ENCODE assay signal across 8 cellular contexts in genomic region chr7:149771199-149771636, GRCh38. TPM values are rescaled to one million over a fixed set of nuclear protein-coding genes. Genes with fewer than 3 reads are reported as not detected.
DNase-seq lines count a peak whose midpoint lies in the region; ATAC-seq and TF ChIP-seq lines count a peak whose summit lies in the region.

No MANE protein-coding gene starts in this region.

- WGBS in liver = 48% methylated on average over 13 of the region's 13 CpGs

- intact Hi-C loops in activated CD4-positive, alpha-beta T cell treated with anti-CD3 and anti-CD28 coated beads for 36 hours (cut with DNase I, micrococcal nuclease) = loop anchor here (1.0 to 2.0 kb wide), 7 partner anchors 56 to 742 kb away; partner anchors contain the start of genes ATP6V0E2 (in 1 of the 2), PDIA4 (in 1 of the 2), ZNF746 (in 1 of the 2) and ZNF862 (in 1 of the 2)

- H3K4me3 Mint-ChIP-seq in activated CD4-positive, alpha-beta T cell treated with anti-CD3 and anti-CD28 coated beads for 36 hours = peak overlapping the region; percentile 59
- H3K4me3 Mint-ChIP-seq in type B pancreatic cell = peak overlapping the region; percentile 73

- H3K4me3 ChIP-seq in liver (ENCODE audit: low read depth in 1 of 3, low read length in 3 of 3) = peak overlapping the region; percentile 24 to 80 (median 50)

- POLR2A ChIA-PET in activated CD4-positive, alpha-beta T cell treated with anti-CD3 and anti-CD28 coated beads for 36 hours (lab: Charles Lee) = no interaction called here

- peaks cover 5 to 22% (median 10%) of the 10 kb centered on the region in 4 donors for H3K4me1 ChIP-seq in liver (ENCODE audit: control insufficient read depth in 4 of 4, insufficient read depth in 4 of 4, low read length in 3 of 4)

- peak; percentile 14 for ATAC-seq in activated CD4-positive, alpha-beta T cell treated with anti-CD3 and anti-CD28 coated beads for 36 hours
- ATAC-seq in HG03520 (IDR thresholded peaks at IDR 0.05; ENCODE audit: unreplicated experiment) (peak; percentile 23), GM21737 (IDR thresholded peaks at IDR 0.05; ENCODE audit: unreplicated experiment) (no peak)

- peak overlapping the region; percentile 22 for H3K27ac ChIP-seq in angular gyrus (ENCODE audit: low read depth, low read length)
- peak overlapping the region in 1 of 2 donors; percentile 12 for H3K27ac ChIP-seq in liver (ENCODE audit: low read depth in 1 of 2, low read length in 2 of 2)

- no peaks in the 10 kb centered on the region for H3K9me3 Mint-ChIP-seq in activated CD4-positive, alpha-beta T cell treated with anti-CD3 and anti-CD28 coated beads for 36 hours (ENCODE audit: low read depth)
- no peaks in the 10 kb centered on the region for H3K9me3 Mint-ChIP-seq in type B pancreatic cell

- no peak overlapping the region for H3K27ac Mint-ChIP-seq in activated CD4-positive, alpha-beta T cell treated with anti-CD3 and anti-CD28 coated beads for 36 hours
- H3K27ac Mint-ChIP-seq in type B pancreatic cell = peak overlapping the region; percentile 29

- peaks cover 0 to 18% (median 11%) of the 10 kb centered on the region in 4 donors for H3K36me3 ChIP-seq in liver (ENCODE audit: control insufficient read depth in 4 of 4, insufficient read depth in 3 of 4, low read depth in 1 of 4, low read length in 3 of 4)

- TF ChIP-seq CTCF in liver (IDR thresholded peaks at IDR 0.05; ENCODE audit: low read depth, low read length, missing input control) (no peak), type B pancreatic cell (conservative IDR thresholded peaks at IDR 0.05) (no peak)

- CTCF ChIA-PET in activated CD4-positive, alpha-beta T cell treated with anti-CD3 and anti-CD28 coated beads for 36 hours (lab: Charles Lee) = interaction anchor here (1.0 to 1.2 kb wide), 2 partner anchors 27 to 510 kb away, joined by 3 read pairs; no protein-coding TSS in a partner anchor

- H3K27me3 Mint-ChIP-seq in activated CD4-positive, alpha-beta T cell treated with anti-CD3 and anti-CD28 coated beads for 36 hours = peaks cover 9% of the 10 kb centered on the region
- peaks cover 38% of the 10 kb centered on the region for H3K27me3 Mint-ChIP-seq in type B pancreatic cell

- no peaks in the 10 kb centered on the region for H3K27me3 ChIP-seq in liver (ENCODE audit: control insufficient read depth in 4 of 4, insufficient read depth in 4 of 4, low read length in 3 of 4)

- TF ChIP-seq RAD21 in liver (IDR thresholded peaks at IDR 0.05) = no peak

- H3K9ac ChIP-seq in liver (ENCODE audit: low read depth in 1 of 2, low read length in 2 of 2) = peak overlapping the region in 1 of 2 donors; percentile 43

- H3K4me1 Mint-ChIP-seq in activated CD4-positive, alpha-beta T cell treated with anti-CD3 and anti-CD28 coated beads for 36 hours = peaks cover 2% of the 10 kb centered on the region
- H3K4me1 Mint-ChIP-seq in type B pancreatic cell (ENCODE audit: unreplicated experiment) = peaks cover 8% of the 10 kb centered on the region

- peak; percentile 26 for DNase-seq in activated CD4-positive, alpha-beta T cell treated with anti-CD3 and anti-CD28 coated beads for 36 hours
- DNase-seq in activated CD4-positive, alpha-beta T cell treated with anti-CD3 and anti-CD28 coated beads for 1 hour = no peak
- peak; percentile 71 for DNase-seq in type B pancreatic cell (ENCODE audit: extremely low spot score, unreplicated experiment)
- no peak for DNase-seq in midbrain (lab: John Stamatoyannopoulos, UW)

- no peaks in the 10 kb centered on the region for H3K9me3 ChIP-seq in liver (ENCODE audit: control insufficient read depth in 4 of 4, low read length in 3 of 4)

- H3K36me3 Mint-ChIP-seq in activated CD4-positive, alpha-beta T cell treated with anti-CD3 and anti-CD28 coated beads for 36 hours (ENCODE audit: low read depth) = peaks cover 5% of the 10 kb centered on the region
- H3K36me3 Mint-ChIP-seq in type B pancreatic cell = peaks cover 16% of the 10 kb centered on the region

TF ChIP-seq in liver, 16 proteins besides CTCF, POLR2A, EP300 and RAD21:
- TF ChIP-seq RXRA (IDR thresholded peaks at IDR 0.05) = no peak

RNA-seq across cellular contexts. Expression of gene ZNF467, which starts 2.2 kb away (rescaled TPM):
- total RNA-seq in activated CD4-positive, alpha-beta T cell treated with anti-CD3 and anti-CD28 coated beads for 36 hours = under 1 TPM; 0.23 to 0.25 TPM
- total RNA-seq in liver (1 to 10 TPM; 2.8 to 3.8 TPM), type B pancreatic cell (ENCODE audit: low replicate concordance) (16.7 and 17.6 TPM in 2 replicates)
- polyA plus RNA-seq in liver = 1 to 10 TPM; 3.6 to 4.0 TPM

Comparison
In these comparisons a context has a peak if more than half of its experiments do, and no peak if none do; other contexts are left out.
1. DNase-seq: peak in activated CD4-positive, alpha-beta T cell treated with anti-CD3 and anti-CD28 coated beads for 36 hours (single experiment) and type B pancreatic cell (single experiment); none in activated CD4-positive, alpha-beta T cell treated with anti-CD3 and anti-CD28 coated beads for 1 hour (single experiment) and midbrain (single experiment).